ENCODE assay signal across 1 cellular context in the genomic region with DNA sequence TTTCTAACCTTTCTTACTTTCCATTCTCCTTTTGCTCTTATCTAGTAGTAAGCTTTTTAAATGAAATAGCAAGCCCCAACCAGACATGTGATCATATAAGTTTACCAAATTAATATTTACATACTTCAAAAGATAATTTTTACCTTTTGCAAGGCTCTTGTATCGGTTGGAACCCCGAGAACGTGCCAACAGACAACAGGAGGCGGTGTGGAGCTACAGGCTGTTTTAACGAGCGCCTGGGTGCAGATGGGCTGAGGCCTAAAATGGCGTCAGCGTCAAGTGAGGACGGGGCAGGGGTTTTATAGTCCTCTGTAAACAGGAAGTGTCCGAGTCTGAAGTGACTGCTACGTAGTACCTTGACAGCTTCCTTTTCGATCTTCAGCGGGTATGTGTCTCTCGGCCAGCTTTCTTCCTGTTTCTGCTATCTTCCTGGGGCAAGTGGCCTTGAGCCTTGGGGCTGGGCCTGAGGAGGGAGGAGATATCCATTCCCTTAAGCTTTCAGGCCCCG.
TF ChIP-seq lines count a peak whose summit lies in the region.

No MANE protein-coding gene starts in this region.

TF ChIP-seq in K562, 482 proteins besides CTCF, POLR2A, EP300 and RAD21 (continued from another document and continues in another):
- TF ChIP-seq, protein P1, sequence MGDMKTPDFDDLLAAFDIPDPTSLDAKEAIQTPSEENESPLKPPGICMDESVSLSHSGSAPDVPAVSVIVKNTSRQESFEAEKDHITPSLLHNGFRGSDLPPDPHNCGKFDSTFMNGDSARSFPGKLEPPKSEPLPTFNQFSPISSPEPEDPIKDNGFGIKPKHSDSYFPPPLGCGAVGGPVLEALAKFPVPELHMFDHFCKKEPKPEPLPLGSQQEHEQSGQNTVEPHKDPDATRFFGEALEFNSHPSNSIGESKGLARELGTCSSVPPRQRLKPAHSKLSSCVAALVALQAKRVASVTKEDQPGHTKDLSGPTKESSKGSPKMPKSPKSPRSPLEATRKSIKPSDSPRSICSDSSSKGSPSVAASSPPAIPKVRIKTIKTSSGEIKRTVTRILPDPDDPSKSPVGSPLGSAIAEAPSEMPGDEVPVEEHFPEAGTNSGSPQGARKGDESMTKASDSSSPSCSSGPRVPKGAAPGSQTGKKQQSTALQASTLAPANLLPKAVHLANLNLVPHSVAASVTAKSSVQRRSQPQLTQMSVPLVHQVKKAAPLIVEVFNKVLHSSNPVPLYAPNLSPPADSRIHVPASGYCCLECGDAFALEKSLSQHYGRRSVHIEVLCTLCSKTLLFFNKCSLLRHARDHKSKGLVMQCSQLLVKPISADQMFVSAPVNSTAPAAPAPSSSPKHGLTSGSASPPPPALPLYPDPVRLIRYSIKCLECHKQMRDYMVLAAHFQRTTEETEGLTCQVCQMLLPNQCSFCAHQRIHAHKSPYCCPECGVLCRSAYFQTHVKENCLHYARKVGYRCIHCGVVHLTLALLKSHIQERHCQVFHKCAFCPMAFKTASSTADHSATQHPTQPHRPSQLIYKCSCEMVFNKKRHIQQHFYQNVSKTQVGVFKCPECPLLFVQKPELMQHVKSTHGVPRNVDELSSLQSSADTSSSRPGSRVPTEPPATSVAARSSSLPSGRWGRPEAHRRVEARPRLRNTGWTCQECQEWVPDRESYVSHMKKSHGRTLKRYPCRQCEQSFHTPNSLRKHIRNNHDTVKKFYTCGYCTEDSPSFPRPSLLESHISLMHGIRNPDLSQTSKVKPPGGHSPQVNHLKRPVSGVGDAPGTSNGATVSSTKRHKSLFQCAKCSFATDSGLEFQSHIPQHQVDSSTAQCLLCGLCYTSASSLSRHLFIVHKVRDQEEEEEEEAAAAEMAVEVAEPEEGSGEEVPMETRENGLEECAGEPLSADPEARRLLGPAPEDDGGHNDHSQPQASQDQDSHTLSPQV (IDR thresholded peaks at IDR 0.05) = no peak
- TF ChIP-seq, protein P2, sequence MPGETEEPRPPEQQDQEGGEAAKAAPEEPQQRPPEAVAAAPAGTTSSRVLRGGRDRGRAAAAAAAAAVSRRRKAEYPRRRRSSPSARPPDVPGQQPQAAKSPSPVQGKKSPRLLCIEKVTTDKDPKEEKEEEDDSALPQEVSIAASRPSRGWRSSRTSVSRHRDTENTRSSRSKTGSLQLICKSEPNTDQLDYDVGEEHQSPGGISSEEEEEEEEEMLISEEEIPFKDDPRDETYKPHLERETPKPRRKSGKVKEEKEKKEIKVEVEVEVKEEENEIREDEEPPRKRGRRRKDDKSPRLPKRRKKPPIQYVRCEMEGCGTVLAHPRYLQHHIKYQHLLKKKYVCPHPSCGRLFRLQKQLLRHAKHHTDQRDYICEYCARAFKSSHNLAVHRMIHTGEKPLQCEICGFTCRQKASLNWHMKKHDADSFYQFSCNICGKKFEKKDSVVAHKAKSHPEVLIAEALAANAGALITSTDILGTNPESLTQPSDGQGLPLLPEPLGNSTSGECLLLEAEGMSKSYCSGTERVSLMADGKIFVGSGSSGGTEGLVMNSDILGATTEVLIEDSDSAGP (CRISPR knock-in tag; IDR thresholded peaks at IDR 0.05) = no peak
- TF ChIP-seq ZNF76 (CRISPR knock-in tag; IDR thresholded peaks at IDR 0.05; ENCODE audit: borderline replicate concordance) = no peak
- TF ChIP-seq NRF1 (conservative IDR thresholded peaks at IDR 0.05 in 1 of 2, IDR thresholded peaks at IDR 0.05 in 1 of 2) = peak in 1 of 2 experiments; percentile 40; a peak in 2 of 4 replicates
- TF ChIP-seq, protein P3, sequence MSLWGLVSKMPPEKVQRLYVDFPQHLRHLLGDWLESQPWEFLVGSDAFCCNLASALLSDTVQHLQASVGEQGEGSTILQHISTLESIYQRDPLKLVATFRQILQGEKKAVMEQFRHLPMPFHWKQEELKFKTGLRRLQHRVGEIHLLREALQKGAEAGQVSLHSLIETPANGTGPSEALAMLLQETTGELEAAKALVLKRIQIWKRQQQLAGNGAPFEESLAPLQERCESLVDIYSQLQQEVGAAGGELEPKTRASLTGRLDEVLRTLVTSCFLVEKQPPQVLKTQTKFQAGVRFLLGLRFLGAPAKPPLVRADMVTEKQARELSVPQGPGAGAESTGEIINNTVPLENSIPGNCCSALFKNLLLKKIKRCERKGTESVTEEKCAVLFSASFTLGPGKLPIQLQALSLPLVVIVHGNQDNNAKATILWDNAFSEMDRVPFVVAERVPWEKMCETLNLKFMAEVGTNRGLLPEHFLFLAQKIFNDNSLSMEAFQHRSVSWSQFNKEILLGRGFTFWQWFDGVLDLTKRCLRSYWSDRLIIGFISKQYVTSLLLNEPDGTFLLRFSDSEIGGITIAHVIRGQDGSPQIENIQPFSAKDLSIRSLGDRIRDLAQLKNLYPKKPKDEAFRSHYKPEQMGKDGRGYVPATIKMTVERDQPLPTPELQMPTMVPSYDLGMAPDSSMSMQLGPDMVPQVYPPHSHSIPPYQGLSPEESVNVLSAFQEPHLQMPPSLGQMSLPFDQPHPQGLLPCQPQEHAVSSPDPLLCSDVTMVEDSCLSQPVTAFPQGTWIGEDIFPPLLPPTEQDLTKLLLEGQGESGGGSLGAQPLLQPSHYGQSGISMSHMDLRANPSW (CRISPR knock-in tag; IDR thresholded peaks at IDR 0.05) = no peak
- TF ChIP-seq ATF1 (CRISPR knock-in tag; IDR thresholded peaks at IDR 0.05) = no peak
- peak; percentile 90 for TF ChIP-seq ATF1 (tag; IDR thresholded peaks at IDR 0.05)
- TF ChIP-seq, protein P4, sequence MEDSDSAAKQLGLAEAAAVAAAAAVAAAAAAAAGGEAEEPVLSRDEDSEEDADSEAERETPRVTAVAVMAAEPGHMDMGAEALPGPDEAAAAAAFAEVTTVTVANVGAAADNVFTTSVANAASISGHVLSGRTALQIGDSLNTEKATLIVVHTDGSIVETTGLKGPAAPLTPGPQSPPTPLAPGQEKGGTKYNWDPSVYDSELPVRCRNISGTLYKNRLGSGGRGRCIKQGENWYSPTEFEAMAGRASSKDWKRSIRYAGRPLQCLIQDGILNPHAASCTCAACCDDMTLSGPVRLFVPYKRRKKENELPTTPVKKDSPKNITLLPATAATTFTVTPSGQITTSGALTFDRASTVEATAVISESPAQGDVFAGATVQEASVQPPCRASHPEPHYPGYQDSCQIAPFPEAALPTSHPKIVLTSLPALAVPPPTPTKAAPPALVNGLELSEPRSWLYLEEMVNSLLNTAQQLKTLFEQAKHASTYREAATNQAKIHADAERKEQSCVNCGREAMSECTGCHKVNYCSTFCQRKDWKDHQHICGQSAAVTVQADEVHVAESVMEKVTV (CRISPR knock-in tag; IDR thresholded peaks at IDR 0.05) = no peak
- no peak for TF ChIP-seq HMG20B (CRISPR knock-in tag; IDR thresholded peaks at IDR 0.05)
- TF ChIP-seq, protein P5, sequence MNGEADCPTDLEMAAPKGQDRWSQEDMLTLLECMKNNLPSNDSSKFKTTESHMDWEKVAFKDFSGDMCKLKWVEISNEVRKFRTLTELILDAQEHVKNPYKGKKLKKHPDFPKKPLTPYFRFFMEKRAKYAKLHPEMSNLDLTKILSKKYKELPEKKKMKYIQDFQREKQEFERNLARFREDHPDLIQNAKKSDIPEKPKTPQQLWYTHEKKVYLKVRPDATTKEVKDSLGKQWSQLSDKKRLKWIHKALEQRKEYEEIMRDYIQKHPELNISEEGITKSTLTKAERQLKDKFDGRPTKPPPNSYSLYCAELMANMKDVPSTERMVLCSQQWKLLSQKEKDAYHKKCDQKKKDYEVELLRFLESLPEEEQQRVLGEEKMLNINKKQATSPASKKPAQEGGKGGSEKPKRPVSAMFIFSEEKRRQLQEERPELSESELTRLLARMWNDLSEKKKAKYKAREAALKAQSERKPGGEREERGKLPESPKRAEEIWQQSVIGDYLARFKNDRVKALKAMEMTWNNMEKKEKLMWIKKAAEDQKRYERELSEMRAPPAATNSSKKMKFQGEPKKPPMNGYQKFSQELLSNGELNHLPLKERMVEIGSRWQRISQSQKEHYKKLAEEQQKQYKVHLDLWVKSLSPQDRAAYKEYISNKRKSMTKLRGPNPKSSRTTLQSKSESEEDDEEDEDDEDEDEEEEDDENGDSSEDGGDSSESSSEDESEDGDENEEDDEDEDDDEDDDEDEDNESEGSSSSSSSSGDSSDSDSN (IDR thresholded peaks at IDR 0.05; ENCODE audit: borderline replicate concordance in 1 of 2, low read depth in 2 of 2, low read length in 2 of 2) = peak in 1 of 2 experiments; percentile 64; a peak in 1 of 4 replicates
- no peak for TF ChIP-seq HNRNPUL1 (IDR thresholded peaks at IDR 0.05; ENCODE audit: low read length)
- peak; percentile 15; the same call in 1 of the 2 replicates for TF ChIP-seq MYBL2 (IDR thresholded peaks at IDR 0.05; ENCODE audit: low read depth)
- no peak for TF ChIP-seq MYBL2 (CRISPR knock-in tag; IDR thresholded peaks at IDR 0.05; ENCODE audit: borderline replicate concordance)
- TF ChIP-seq LEF1 (IDR thresholded peaks at IDR 0.05) = 0 out of 2 replicates have a peak, but pooled peaks have one; percentile 36
- TF ChIP-seq EZH2 (IDR thresholded peaks at IDR 0.05; ENCODE audit: borderline replicate concordance, low read depth, low read length) = no peak
- no peak for TF ChIP-seq GABPB2 (CRISPR knock-in tag; conservative IDR thresholded peaks at IDR 0.05)
- TF ChIP-seq PCBP1 (IDR thresholded peaks at IDR 0.05; ENCODE audit: low read depth, low read length, poor library complexity, severe bottlenecking) = no peak
- no peak for TF ChIP-seq ZNF133 (CRISPR knock-in tag; IDR thresholded peaks at IDR 0.05)
- TF ChIP-seq TCF7L2 (IDR thresholded peaks at IDR 0.05; ENCODE audit: low read depth, low read length) = peak; percentile 29; the same call in 1 of the 2 replicates
- TF ChIP-seq RBFOX2 (IDR thresholded peaks at IDR 0.05; ENCODE audit: low read depth, low read length) = peak; percentile 60
- TF ChIP-seq, protein P6, sequence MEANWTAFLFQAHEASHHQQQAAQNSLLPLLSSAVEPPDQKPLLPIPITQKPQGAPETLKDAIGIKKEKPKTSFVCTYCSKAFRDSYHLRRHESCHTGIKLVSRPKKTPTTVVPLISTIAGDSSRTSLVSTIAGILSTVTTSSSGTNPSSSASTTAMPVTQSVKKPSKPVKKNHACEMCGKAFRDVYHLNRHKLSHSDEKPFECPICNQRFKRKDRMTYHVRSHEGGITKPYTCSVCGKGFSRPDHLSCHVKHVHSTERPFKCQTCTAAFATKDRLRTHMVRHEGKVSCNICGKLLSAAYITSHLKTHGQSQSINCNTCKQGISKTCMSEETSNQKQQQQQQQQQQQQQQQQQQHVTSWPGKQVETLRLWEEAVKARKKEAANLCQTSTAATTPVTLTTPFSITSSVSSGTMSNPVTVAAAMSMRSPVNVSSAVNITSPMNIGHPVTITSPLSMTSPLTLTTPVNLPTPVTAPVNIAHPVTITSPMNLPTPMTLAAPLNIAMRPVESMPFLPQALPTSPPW (CRISPR knock-in tag; IDR thresholded peaks at IDR 0.05) = peak; percentile 70
- peak; percentile 34 for TF ChIP-seq ASH1L (IDR thresholded peaks at IDR 0.05; ENCODE audit: borderline replicate concordance, low read depth, partially characterized antibody)
- no peak for TF ChIP-seq ZNF766 (CRISPR knock-in tag; conservative IDR thresholded peaks at IDR 0.05)
- no peak for TF ChIP-seq NCOA2 (IDR thresholded peaks at IDR 0.05; ENCODE audit: partially characterized antibody in 2 of 2)
- TF ChIP-seq, protein P7, sequence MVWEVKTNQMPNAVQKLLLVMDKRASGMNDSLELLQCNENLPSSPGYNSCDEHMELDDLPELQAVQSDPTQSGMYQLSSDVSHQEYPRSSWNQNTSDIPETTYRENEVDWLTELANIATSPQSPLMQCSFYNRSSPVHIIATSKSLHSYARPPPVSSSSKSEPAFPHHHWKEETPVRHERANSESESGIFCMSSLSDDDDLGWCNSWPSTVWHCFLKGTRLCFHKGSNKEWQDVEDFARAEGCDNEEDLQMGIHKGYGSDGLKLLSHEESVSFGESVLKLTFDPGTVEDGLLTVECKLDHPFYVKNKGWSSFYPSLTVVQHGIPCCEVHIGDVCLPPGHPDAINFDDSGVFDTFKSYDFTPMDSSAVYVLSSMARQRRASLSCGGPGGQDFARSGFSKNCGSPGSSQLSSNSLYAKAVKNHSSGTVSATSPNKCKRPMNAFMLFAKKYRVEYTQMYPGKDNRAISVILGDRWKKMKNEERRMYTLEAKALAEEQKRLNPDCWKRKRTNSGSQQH (CRISPR knock-in tag; IDR thresholded peaks at IDR 0.05) = no peak
- peak; percentile 88 for TF ChIP-seq SPI1 (IDR thresholded peaks at IDR 0.05; ENCODE audit: borderline replicate concordance, low read depth, low read length)
- TF ChIP-seq RBM25 (IDR thresholded peaks at IDR 0.05; ENCODE audit: low read depth, low read length, severe bottlenecking) = no peak
- peak; percentile 92 for TF ChIP-seq FOXK2 (conservative IDR thresholded peaks at IDR 0.05 in 1 of 2, IDR thresholded peaks at IDR 0.05 in 1 of 2; ENCODE audit: low read depth in 2 of 2)
- TF ChIP-seq, protein P8, sequence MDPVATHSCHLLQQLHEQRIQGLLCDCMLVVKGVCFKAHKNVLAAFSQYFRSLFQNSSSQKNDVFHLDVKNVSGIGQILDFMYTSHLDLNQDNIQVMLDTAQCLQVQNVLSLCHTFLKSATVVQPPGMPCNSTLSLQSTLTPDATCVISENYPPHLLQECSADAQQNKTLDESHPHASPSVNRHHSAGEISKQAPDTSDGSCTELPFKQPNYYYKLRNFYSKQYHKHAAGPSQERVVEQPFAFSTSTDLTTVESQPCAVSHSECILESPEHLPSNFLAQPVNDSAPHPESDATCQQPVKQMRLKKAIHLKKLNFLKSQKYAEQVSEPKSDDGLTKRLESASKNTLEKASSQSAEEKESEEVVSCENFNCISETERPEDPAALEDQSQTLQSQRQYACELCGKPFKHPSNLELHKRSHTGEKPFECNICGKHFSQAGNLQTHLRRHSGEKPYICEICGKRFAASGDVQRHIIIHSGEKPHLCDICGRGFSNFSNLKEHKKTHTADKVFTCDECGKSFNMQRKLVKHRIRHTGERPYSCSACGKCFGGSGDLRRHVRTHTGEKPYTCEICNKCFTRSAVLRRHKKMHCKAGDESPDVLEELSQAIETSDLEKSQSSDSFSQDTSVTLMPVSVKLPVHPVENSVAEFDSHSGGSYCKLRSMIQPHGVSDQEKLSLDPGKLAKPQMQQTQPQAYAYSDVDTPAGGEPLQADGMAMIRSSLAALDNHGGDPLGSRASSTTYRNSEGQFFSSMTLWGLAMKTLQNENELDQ (CRISPR knock-in tag; IDR thresholded peaks at IDR 0.05; ENCODE audit: borderline replicate concordance) = no peak
- TF ChIP-seq, protein P9, sequence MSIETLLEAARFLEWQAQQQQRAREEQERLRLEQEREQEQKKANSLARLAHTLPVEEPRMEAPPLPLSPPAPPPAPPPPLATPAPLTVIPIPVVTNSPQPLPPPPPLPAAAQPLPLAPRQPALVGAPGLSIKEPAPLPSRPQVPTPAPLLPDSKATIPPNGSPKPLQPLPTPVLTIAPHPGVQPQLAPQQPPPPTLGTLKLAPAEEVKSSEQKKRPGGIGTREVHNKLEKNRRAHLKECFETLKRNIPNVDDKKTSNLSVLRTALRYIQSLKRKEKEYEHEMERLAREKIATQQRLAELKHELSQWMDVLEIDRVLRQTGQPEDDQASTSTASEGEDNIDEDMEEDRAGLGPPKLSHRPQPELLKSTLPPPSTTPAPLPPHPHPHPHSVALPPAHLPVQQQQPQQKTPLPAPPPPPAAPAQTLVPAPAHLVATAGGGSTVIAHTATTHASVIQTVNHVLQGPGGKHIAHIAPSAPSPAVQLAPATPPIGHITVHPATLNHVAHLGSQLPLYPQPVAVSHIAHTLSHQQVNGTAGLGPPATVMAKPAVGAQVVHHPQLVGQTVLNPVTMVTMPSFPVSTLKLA (conservative IDR thresholded peaks at IDR 0.05) = peak; percentile 36 to 43; a peak in 2 of 4 replicates
- no peak for TF ChIP-seq RBM39 (optimal IDR thresholded peaks at IDR 0.05; ENCODE audit: low read depth, low read length)
- TF ChIP-seq YY1 (IDR thresholded peaks at IDR 0.05; ENCODE audit: borderline replicate concordance in 1 of 3, control insufficient read depth in 1 of 3, extremely low read depth in 1 of 3, insufficient read depth in 3 of 3, insufficient read length in 1 of 3, insufficient replicate concordance in 2 of 3, low read depth in 1 of 3, low read length in 2 of 3) = peak; percentile 64 to 94 (median 87)
- no peak for TF ChIP-seq FUS (optimal IDR thresholded peaks at IDR 0.05; ENCODE audit: low read depth, low read length)
- peak; percentile 62 for TF ChIP-seq CXXC5 (CRISPR knock-in tag; IDR thresholded peaks at IDR 0.05)
- TF ChIP-seq ZC3H4 (CRISPR knock-in tag; IDR thresholded peaks at IDR 0.05; ENCODE audit: borderline replicate concordance) = no peak
